ENCODE assay signal across 8 cellular contexts in the genomic region with DNA sequence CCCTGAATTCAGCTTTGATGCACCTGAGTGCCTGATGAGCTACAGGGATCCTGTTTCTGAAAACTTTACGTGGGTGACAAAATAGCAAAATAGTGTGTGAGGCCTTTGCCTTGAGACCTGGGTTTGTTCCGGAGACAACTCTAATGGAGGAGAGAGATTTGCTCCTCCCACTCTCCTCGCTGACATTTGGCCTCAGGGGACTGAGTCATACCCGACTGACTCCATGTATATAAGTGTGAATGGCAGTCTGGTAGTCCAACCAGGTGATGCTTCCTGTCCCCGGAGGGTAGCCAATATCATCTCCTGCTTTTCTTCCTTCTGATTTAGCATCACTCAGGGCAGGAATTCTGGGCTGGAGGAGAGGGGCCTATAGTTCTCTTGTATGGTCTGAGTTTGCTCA.
DNase-seq lines count a peak whose midpoint lies in the region; ATAC-seq, FAIRE-seq and TF ChIP-seq lines count a peak whose summit lies in the region.
"Not testable (repeated sequence)": the region's sequence is repeated elsewhere in the genome, so short reads cannot be mapped to it uniquely, and the experiment has no call there.

No MANE protein-coding gene starts in this region.

- H3K9me3 Mint-ChIP-seq in WTC11; activated T-cell treated with anti-CD3 and anti-CD28 coated beads, Interleukin-2, amount 50 U/mL, for 72 hours: not testable (repeated sequence)

- H3K4me2 ChIP-seq in HepG2 (ENCODE audit: low read depth, low read length): not testable (repeated sequence)

- CTCF ChIA-PET in WTC11 (lab: Charles Lee); HepG2 (lab: Yijun Ruan, JAX; ENCODE audit: low intra/inter-chr PET ratio, low total read pairs): not testable (repeated sequence)

- not testable (repeated sequence) for H3K36me3 ChIP-seq in bronchial epithelial cell (ENCODE audit: control insufficient read depth, insufficient read depth, low read length); HepG2 (replicated peaks in 1 of 2; ENCODE audit: control insufficient read depth in 1 of 2, insufficient read depth in 2 of 2, low read length in 2 of 2)

- not testable (repeated sequence) for TF ChIP-seq CTCF in WTC11 (IDR thresholded peaks at IDR 0.05); bronchial epithelial cell (IDR thresholded peaks at IDR 0.05; ENCODE audit: insufficient read depth, low read length, severe bottlenecking); HepG2 (CRISPR knock-in tag; IDR thresholded peaks at IDR 0.05)

- not testable (repeated sequence) for TF ChIP-seq POLR2A in GM12892 (IDR thresholded peaks at IDR 0.05; ENCODE audit: low read depth, low read length); HepG2 (IDR thresholded peaks at IDR 0.05; ENCODE audit: insufficient read depth in 1 of 2, low read depth in 2 of 2, low read length in 2 of 2)

- ATAC-seq in GM19463 (IDR thresholded peaks at IDR 0.05; ENCODE audit: unreplicated experiment) (peak; percentile 61), HG03342 (IDR thresholded peaks at IDR 0.05; ENCODE audit: unreplicated experiment) (peak; percentile 61), WTC11 (peak; percentile 90), HepG2 (peak; percentile 58)
- ATAC-seq in activated T-cell treated with anti-CD3 and anti-CD28 coated beads, Interleukin-2, amount 50 U/mL, for 72 hours (replicated peaks in 1 of 2): peak; percentile 45 to 52
- ATAC-seq in stimulated activated naive CD8-positive, alpha-beta T cell treated with anti-CD3 and anti-CD28 coated beads, Interleukin-15, Interleukin-2, amounts not matched to agents 100 U/mL and 50 U/mL, for 24 hours: peak; percentile 72

- DNase-seq in GM12892 (ENCODE audit: insufficient read length); WTC11 (ENCODE audit: low spot score); activated T-cell treated with anti-CD3 and anti-CD28 coated beads, Interleukin-2, amount 50 U/mL, for 72 hours; bronchial epithelial cell (ENCODE audit: low read depth); HepG2 (ENCODE audit: low spot score); stimulated activated naive CD8-positive, alpha-beta T cell treated with anti-CD3 and anti-CD28 coated beads, Interleukin-15, Interleukin-2, amounts not matched to agents 100 U/mL and 50 U/mL, for 24 hours: not testable (repeated sequence)

- H3K9me3 ChIP-seq in HepG2 (ENCODE audit: low read length): not testable (repeated sequence)

- not testable (repeated sequence) for H2AFZ ChIP-seq in HepG2 (ENCODE audit: low read length)

- H3K4me1 Mint-ChIP-seq in WTC11; activated T-cell treated with anti-CD3 and anti-CD28 coated beads, Interleukin-2, amount 50 U/mL, for 72 hours (ENCODE audit: low read depth): not testable (repeated sequence)

- in situ Hi-C loops in HepG2 (cut with HindIII; ENCODE audit: extremely low pct_ligation_motif_present, low pct_unique_long_range_greater_than_20kb): not testable (repeated sequence)

- H3K27ac Mint-ChIP-seq in WTC11; activated T-cell treated with anti-CD3 and anti-CD28 coated beads, Interleukin-2, amount 50 U/mL, for 72 hours: not testable (repeated sequence)

- H3K4me1 ChIP-seq in HepG2 (ENCODE audit: insufficient read depth, low read length): not testable (repeated sequence)

- not testable (repeated sequence) for H3K27ac ChIP-seq in HepG2 (ENCODE audit: extremely low read length, insufficient read depth, low read length)

- H3K27me3 Mint-ChIP-seq in WTC11 (ENCODE audit: low read depth); activated T-cell treated with anti-CD3 and anti-CD28 coated beads, Interleukin-2, amount 50 U/mL, for 72 hours (ENCODE audit: low read depth): not testable (repeated sequence)

- POLR2A ChIA-PET in WTC11 (lab: Charles Lee); HepG2 (lab: Yijun Ruan, JAX): not testable (repeated sequence)

- H3K4me3 Mint-ChIP-seq in WTC11; activated T-cell treated with anti-CD3 and anti-CD28 coated beads, Interleukin-2, amount 50 U/mL, for 72 hours: not testable (repeated sequence)

- intact Hi-C loops in HepG2 (cut with micrococcal nuclease; ENCODE audit: unreplicated experiment): not testable (repeated sequence)

- FAIRE-seq in GM12892 (lab: Jason Lieb, UNC) (peak; percentile 53), bronchial epithelial cell (lab: Jason Lieb, UNC) (peak; percentile 28)
- FAIRE-seq in HepG2 (lab: Jason Lieb, UNC): not testable (repeated sequence)

- H4K20me1 ChIP-seq in HepG2 (ENCODE audit: insufficient read depth, low read length): not testable (repeated sequence)

- WGBS in HepG2 (ENCODE audit: low lambda C conversion rate): 0% methylated on average over 2 of the region's 5 CpGs

- BruUV-seq in HepG2 (replicated peaks; lab: Mats Ljungman, UMichigan): not testable (repeated sequence)

- H3K4me3 ChIP-seq in bronchial epithelial cell (ENCODE audit: low read depth, low read length); HepG2 (replicated peaks in 1 of 3; ENCODE audit: insufficient read depth in 1 of 3, low read depth in 2 of 3, low read length in 3 of 3): not testable (repeated sequence)

- TF ChIP-seq EP300 in HepG2 (IDR thresholded peaks at IDR 0.05; ENCODE audit: low read depth in 2 of 2, low read length in 2 of 2); HepG2 (CRISPR knock-in tag; IDR thresholded peaks at IDR 0.05; ENCODE audit: borderline replicate concordance): not testable (repeated sequence)

- H3K9ac ChIP-seq in HepG2 (ENCODE audit: insufficient read depth, low read depth, low read length): not testable (repeated sequence)

- H3K79me2 ChIP-seq in HepG2 (ENCODE audit: insufficient read depth, low read length): not testable (repeated sequence)

- not testable (repeated sequence) for H3K36me3 Mint-ChIP-seq in WTC11; activated T-cell treated with anti-CD3 and anti-CD28 coated beads, Interleukin-2, amount 50 U/mL, for 72 hours (ENCODE audit: insufficient read depth in 2 of 2)

- TF ChIP-seq RAD21 in HepG2 (CRISPR knock-in tag; IDR thresholded peaks at IDR 0.05): not testable (repeated sequence)

- H3K27me3 ChIP-seq in bronchial epithelial cell (ENCODE audit: control insufficient read depth, insufficient read depth, low read length); HepG2 (ENCODE audit: control insufficient read depth in 1 of 2, insufficient read depth in 2 of 2, low read length in 2 of 2): not testable (repeated sequence)
